In the genomic region with DNA sequence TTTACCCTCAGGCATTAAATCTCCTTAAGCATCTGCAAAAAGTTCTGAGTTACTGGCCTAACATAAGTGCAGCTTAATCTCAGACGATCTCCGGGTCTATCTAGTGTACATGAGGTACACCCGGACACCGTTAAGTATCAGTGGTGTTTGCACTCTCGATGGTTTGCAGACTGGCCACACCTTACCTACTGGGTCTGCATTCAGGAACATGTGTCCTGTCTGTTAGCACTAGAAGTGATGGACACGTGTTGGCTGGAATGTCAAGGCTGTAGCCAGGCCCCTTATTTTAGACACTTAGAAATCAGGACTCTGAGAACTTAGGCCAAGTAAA, we compare ENCODE assay signal across 8 cellular contexts. TPM values are rescaled to one million over a fixed set of nuclear protein-coding genes. Genes with fewer than 3 reads are reported as not detected.
A peak's percentile ranks its signal among the peaks of the same experiment; 100 is the strongest.
DNase-seq lines count a peak whose midpoint lies in the region; ATAC-seq, FAIRE-seq and TF ChIP-seq lines count a peak whose summit lies in the region.

No MANE protein-coding gene starts in this region.

- peaks cover 3% of the 10 kb centered on the region for H3K4me1 Mint-ChIP-seq in astrocyte (ENCODE audit: low read depth, unreplicated experiment)
- peaks cover 28% of the 10 kb centered on the region for H3K4me1 Mint-ChIP-seq in stimulated activated naive CD8-positive, alpha-beta T cell treated with anti-CD3 and anti-CD28 coated beads, Interleukin-15, Interleukin-2, amounts not matched to agents 100 ng/mL and 50 ng/mL, for 24 hours (ENCODE audit: low read depth)

- in situ Hi-C loops in ACHN (cut with HindIII; ENCODE audit: low pct_ligation_motif_present, low pct_unique_long_range_greater_than_20kb, low sequenced_read_pairs), result no loop called here

- no peaks in the 10 kb centered on the region for H3K9me2 ChIP-seq in Karpas-422 (replicated peaks; ENCODE audit: insufficient read depth, low read length)

- H3K27ac Mint-ChIP-seq in astrocyte (ENCODE audit: unreplicated experiment), result peak overlapping the region; percentile 93
- H3K27ac Mint-ChIP-seq in stimulated activated naive CD8-positive, alpha-beta T cell treated with anti-CD3 and anti-CD28 coated beads, Interleukin-15, Interleukin-2, amounts not matched to agents 100 ng/mL and 50 ng/mL, for 24 hours, result peak overlapping the region; percentile 92

- H4K20me1 ChIP-seq in Karpas-422 (ENCODE audit: insufficient read depth, low read depth, low read length) (no peaks in the 10 kb centered on the region), astrocyte (ENCODE audit: insufficient read depth, low read length) (no peaks in the 10 kb centered on the region), keratinocyte (ENCODE audit: control insufficient read depth, extremely low read depth, insufficient read depth, low read length) (no peaks in the 10 kb centered on the region)

- H3K27me3 ChIP-seq in Karpas-422 (ENCODE audit: low read length) (no peaks in the 10 kb centered on the region), astrocyte (ENCODE audit: insufficient read depth, low read length) (no peaks in the 10 kb centered on the region), keratinocyte (ENCODE audit: control insufficient read depth, extremely low read depth, insufficient read depth, low read length) (no peaks in the 10 kb centered on the region)

- peaks cover 43% of the 10 kb centered on the region for H3K4me1 ChIP-seq in Karpas-422 (ENCODE audit: low read length)
- H3K4me1 ChIP-seq in astrocyte (ENCODE audit: insufficient read depth, low read length), result peaks cover 6% of the 10 kb centered on the region
- H3K4me1 ChIP-seq in keratinocyte (ENCODE audit: control insufficient read depth, extremely low read depth, insufficient read depth, low read length), result peaks cover 21% of the 10 kb centered on the region

- H3K36me3 ChIP-seq in Karpas-422 (ENCODE audit: insufficient read depth, low read length) (peaks cover 14% of the 10 kb centered on the region), astrocyte (ENCODE audit: insufficient read depth, low read length) (no peaks in the 10 kb centered on the region), keratinocyte (ENCODE audit: control insufficient read depth in 2 of 2, extremely low read depth in 1 of 2, insufficient read depth in 2 of 2, low read length in 2 of 2) (no peaks in the 10 kb centered on the region)

- H3K36me3 Mint-ChIP-seq in astrocyte (ENCODE audit: low read depth, unreplicated experiment), result peaks cover 3% of the 10 kb centered on the region
- peaks cover 13% of the 10 kb centered on the region for H3K36me3 Mint-ChIP-seq in stimulated activated naive CD8-positive, alpha-beta T cell treated with anti-CD3 and anti-CD28 coated beads, Interleukin-15, Interleukin-2, amounts not matched to agents 100 ng/mL and 50 ng/mL, for 24 hours (ENCODE audit: low read depth)

- dilution Hi-C loops in keratinocyte (cut with MboI; ENCODE audit: extremely low pct_ligation_motif_present, low sequenced_read_pairs), result no loop called here

- H3K79me2 ChIP-seq in Karpas-422 (ENCODE audit: low read length), result peaks cover 39% of the 10 kb centered on the region
- no peaks in the 10 kb centered on the region for H3K79me2 ChIP-seq in astrocyte (ENCODE audit: insufficient read depth, low read length)
- H3K79me2 ChIP-seq in keratinocyte (ENCODE audit: control insufficient read depth, insufficient read depth, low read length), result no peaks in the 10 kb centered on the region

- peak; percentile 47 for FAIRE-seq in astrocyte (lab: Jason Lieb, UNC)
- FAIRE-seq in keratinocyte (lab: Jason Lieb, UNC), result no peak

- no peak overlapping the region; the same call in 1 of the 2 replicates for H2AFZ ChIP-seq in Karpas-422 (ENCODE audit: low read length)
- peak overlapping the region; percentile 96 for H2AFZ ChIP-seq in astrocyte (ENCODE audit: low read depth, low read length)
- peak overlapping the region; percentile 96 for H2AFZ ChIP-seq in keratinocyte (ENCODE audit: control insufficient read depth, low read length)

- H3K4me2 ChIP-seq in Karpas-422 (ENCODE audit: low read depth, low read length, poor library complexity, severe bottlenecking) (peak overlapping the region; percentile 84), astrocyte (ENCODE audit: low read length) (peak overlapping the region; percentile 91), keratinocyte (ENCODE audit: control insufficient read depth, extremely low read depth, insufficient read depth, low read depth, low read length) (peak overlapping the region; percentile 90)

- peak overlapping the region; percentile 86 for H3K9ac ChIP-seq in Karpas-422 (ENCODE audit: low read length)
- peak overlapping the region; percentile 90 for H3K9ac ChIP-seq in astrocyte (ENCODE audit: low read length)
- H3K9ac ChIP-seq in keratinocyte (ENCODE audit: control insufficient read depth, extremely low read depth, insufficient read depth, low read length), result peak overlapping the region; percentile 83

- no peaks in the 10 kb centered on the region for H3K9me1 ChIP-seq in keratinocyte (ENCODE audit: control insufficient read depth, extremely low read depth, insufficient read depth, low read length)

- ATAC-seq in GM19395 (IDR thresholded peaks at IDR 0.05; ENCODE audit: unreplicated experiment), result peak; percentile 22

- TF ChIP-seq CTCF in astrocyte (IDR thresholded peaks at IDR 0.05; ENCODE audit: insufficient read depth, low read depth, low read length) (no peak), keratinocyte (optimal IDR thresholded peaks at IDR 0.05 in 1 of 3, IDR thresholded peaks at IDR 0.05 in 1 of 3, conservative IDR thresholded peaks at IDR 0.05 in 1 of 3; ENCODE audit: extremely low read depth in 1 of 3, insufficient read depth in 2 of 3, low read length in 3 of 3) (no peak)

- DNase-seq in ACHN (peak; percentile 14), Karpas-422 (peak; percentile 82), astrocyte (ENCODE audit: low read depth) (no peak), keratinocyte (ENCODE audit: low read depth, low spot score) (no peak), COLO829 (ENCODE audit: low spot score) (no peak), NCI-H1930 (lab: John Stamatoyannopoulos, UW) (no peak)

- H3K4me3 Mint-ChIP-seq in astrocyte (ENCODE audit: unreplicated experiment), result peak overlapping the region; percentile 94
- peak overlapping the region; percentile 93 for H3K4me3 Mint-ChIP-seq in stimulated activated naive CD8-positive, alpha-beta T cell treated with anti-CD3 and anti-CD28 coated beads, Interleukin-15, Interleukin-2, amounts not matched to agents 100 ng/mL and 50 ng/mL, for 24 hours

- H3K9me3 ChIP-seq in Karpas-422 (ENCODE audit: low read length) (no peaks in the 10 kb centered on the region), astrocyte (ENCODE audit: insufficient read depth, low read depth, low read length) (no peaks in the 10 kb centered on the region), keratinocyte (ENCODE audit: control insufficient read depth, low read depth, low read length) (no peaks in the 10 kb centered on the region)

- H3K27me3 Mint-ChIP-seq in astrocyte (ENCODE audit: low read depth, unreplicated experiment), result no peaks in the 10 kb centered on the region
- no peaks in the 10 kb centered on the region for H3K27me3 Mint-ChIP-seq in stimulated activated naive CD8-positive, alpha-beta T cell treated with anti-CD3 and anti-CD28 coated beads, Interleukin-15, Interleukin-2, amounts not matched to agents 100 ng/mL and 50 ng/mL, for 24 hours

- H3K27ac ChIP-seq in Karpas-422 (ENCODE audit: low read length) (peak overlapping the region; percentile 86), astrocyte (ENCODE audit: low read depth, low read length) (no peak overlapping the region), keratinocyte (ENCODE audit: control insufficient read depth, insufficient read depth, low read length) (peak overlapping the region; percentile 64)

- H3K9me3 Mint-ChIP-seq in astrocyte (ENCODE audit: unreplicated experiment), result no peaks in the 10 kb centered on the region
- H3K9me3 Mint-ChIP-seq in stimulated activated naive CD8-positive, alpha-beta T cell treated with anti-CD3 and anti-CD28 coated beads, Interleukin-15, Interleukin-2, amounts not matched to agents 100 ng/mL and 50 ng/mL, for 24 hours, result no peaks in the 10 kb centered on the region

- H3K4me3 ChIP-seq in Karpas-422 (ENCODE audit: low read length) (peak overlapping the region; percentile 87), astrocyte (ENCODE audit: insufficient read depth, low read depth, low read length) (peak overlapping the region; percentile 86), keratinocyte (ENCODE audit: control insufficient read depth in 2 of 3, extremely low read depth in 1 of 3, insufficient read depth in 2 of 3, low read depth in 1 of 3, low read length in 3 of 3) (peak overlapping the region; percentile 58 to 96 (median 92))

RNA-seq across cellular contexts. Expression of gene AGL, which starts 0.8 kb away (rescaled TPM):
- 28.7 and 49.5 TPM in 2 replicates for total RNA-seq in Karpas-422 (2014; rRNA removed; shearing (Covaris generic); ENCODE audit: low replicate concordance)
- total RNA-seq in astrocyte, result 11.2 and 11.7 TPM in 2 replicates
- polyA plus RNA-seq in keratinocyte, result 5.6 to 8.2 TPM (median 6.1 TPM) in 3 replicates
- polyA plus RNA-seq in keratinocyte (2011; ENCODE audit: low read depth), result 7.3 TPM
- polyA plus RNA-seq in keratinocyte (2011; cell fraction: cytosol; rRNA removed), result 3.4 and 6.3 TPM in 2 replicates
- polyA plus RNA-seq in keratinocyte (2011; cell fraction: nucleus; rRNA removed), result 8.9 and 11.9 TPM in 2 replicates
- polyA plus RNA-seq in keratinocyte (2012; ENCODE audit: low replicate concordance), result 4.8 and 8.8 TPM in 2 replicates
- polyA minus RNA-seq in keratinocyte, result 3.6 to 25.4 TPM (median 13.2 TPM) in 3 replicates
- 6.3 TPM for polyA minus RNA-seq in keratinocyte (2011; cell fraction: cytosol; rRNA and poly(A)+ RNA removed)
- polyA minus RNA-seq in keratinocyte (2011; cell fraction: nucleus; rRNA and poly(A)+ RNA removed), result 12.6 and 23.3 TPM in 2 replicates

Comparison
In these comparisons a context has a peak if more than half of its experiments do, and no peak if none do; other contexts are left out.
1. DNase-seq: peak in ACHN (single experiment) and Karpas-422 (single experiment); none in astrocyte (single experiment), keratinocyte (single experiment), COLO829 (single experiment) and NCI-H1930 (0 of 2).
2. Peak in every context shown above with its lines, with median percentiles within 50 percentile points of each other: H3K4me2 ChIP-seq, H3K4me3 ChIP-seq and H3K9ac ChIP-seq.